Comparison of ENCODE assay signal across 1 cellular context in genomic region chr2:232438951-232439757, GRCh38.
TF ChIP-seq lines count a peak whose summit lies in the region.

No MANE protein-coding gene starts in this region.

TF ChIP-seq in GM23338, 12 proteins besides CTCF, POLR2A, EP300 and RAD21 (continued from another document):
- TF ChIP-seq REST (IDR thresholded peaks at IDR 0.05; ENCODE audit: unreplicated experiment), result no peak
- no peak for TF ChIP-seq STAT1 (IDR thresholded peaks at IDR 0.05; ENCODE audit: unreplicated experiment)
- TF ChIP-seq POLR2AphosphoS5 (IDR thresholded peaks at IDR 0.05; ENCODE audit: low read depth), result no peak
